Comparison of ENCODE assay signal across 8 cellular contexts in the genomic region with DNA sequence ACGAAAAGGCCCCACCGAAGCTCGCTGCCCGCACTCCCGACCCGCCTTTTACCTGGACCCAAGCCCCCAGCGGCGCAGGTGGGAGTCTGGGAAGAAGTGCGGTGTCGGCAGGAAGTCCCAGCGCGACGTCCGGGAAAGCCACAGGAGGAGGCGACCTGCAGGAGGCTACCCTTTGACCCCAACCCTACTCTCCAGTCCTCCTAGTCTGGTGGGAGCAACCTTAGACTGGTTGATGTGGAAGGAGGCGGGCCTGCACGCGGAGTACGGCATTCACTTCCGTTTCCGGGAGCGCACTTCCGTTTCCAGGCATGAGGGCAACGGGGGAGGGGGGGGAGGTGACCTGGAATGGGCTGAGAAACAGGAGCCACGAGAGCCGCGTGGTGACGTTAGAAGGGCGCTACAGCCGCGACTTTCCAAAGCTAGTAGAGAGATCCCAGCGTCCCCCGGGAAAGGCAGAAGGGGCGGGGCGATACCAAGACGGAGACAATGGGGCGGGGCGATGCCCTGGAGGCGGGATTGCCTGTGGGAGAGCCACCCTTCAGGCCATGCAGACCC. TPM values are rescaled to one million over a fixed set of nuclear protein-coding genes. Genes with fewer than 3 reads are reported as not detected.
A peak's percentile ranks its signal among the peaks of the same experiment; 100 is the strongest.
DNase-seq lines count a peak whose midpoint lies in the region; ATAC-seq and TF ChIP-seq lines count a peak whose summit lies in the region.

No MANE protein-coding gene starts in this region.

- peaks cover 0 to 7% of the 10 kb centered on the region in 2 donors for H3K4me1 ChIP-seq in thyroid gland

- H3K4me1 Mint-ChIP-seq in CD14-positive monocyte, result peaks cover 13% of the 10 kb centered on the region
- H3K4me1 Mint-ChIP-seq in type B pancreatic cell (ENCODE audit: unreplicated experiment), result no peaks in the 10 kb centered on the region

- H3K36me3 ChIP-seq in thyroid gland, result no peaks in the 10 kb centered on the region

- H3K27ac Mint-ChIP-seq in CD14-positive monocyte (peak overlapping the region in 1 of 7 donors; percentile 50), type B pancreatic cell (no peak overlapping the region)

- no peak for DNase-seq in CD14-positive monocyte (ENCODE audit: low spot score)
- DNase-seq in NCI-H146 (lab: John Stamatoyannopoulos, UW), result peak; percentile 79
- peak; percentile 73 for DNase-seq in activated CD8-positive, alpha-beta memory T cell treated with anti-CD3 and anti-CD28 coated beads for 24 hours
- DNase-seq in occipital lobe (lab: John Stamatoyannopoulos, UW), result peak; percentile 10
- peak; percentile 77 to 78 for DNase-seq in thyroid gland
- DNase-seq in type B pancreatic cell (ENCODE audit: extremely low spot score, unreplicated experiment), result no peak

- no peak overlapping the region for H3K27ac ChIP-seq in thyroid gland

- peak overlapping the region in 2 of 3 donors; percentile 46 to 48 for H3K4me3 ChIP-seq in thyroid gland (replicated peaks in 1 of 3)

- H3K4me3 Mint-ChIP-seq in CD14-positive monocyte (peak overlapping the region; percentile 69 to 78), type B pancreatic cell (no peak overlapping the region)

- H3K36me3 Mint-ChIP-seq in CD14-positive monocyte (peaks cover 2 to 12% of the 10 kb centered on the region in 2 donors), type B pancreatic cell (peaks cover 14% of the 10 kb centered on the region)

- TF ChIP-seq CTCF in CD14-positive monocyte (IDR thresholded peaks at IDR 0.05) (no peak), thyroid gland (IDR thresholded peaks at IDR 0.05) (no peak), type B pancreatic cell (conservative IDR thresholded peaks at IDR 0.05) (no peak)

- peaks cover 45 to 91% (median 83%) of the 10 kb centered on the region in 7 donors for H3K9me3 Mint-ChIP-seq in CD14-positive monocyte
- peaks cover 23% of the 10 kb centered on the region for H3K9me3 Mint-ChIP-seq in type B pancreatic cell

- ATAC-seq in esophagus mucosa (peak; percentile 74), GM19023 (IDR thresholded peaks at IDR 0.05; ENCODE audit: unreplicated experiment) (no peak)

- WGBS in thyroid gland, 2 donors, result 2 to 3% methylated on average over 14 to 39 of the region's 39 CpGs

- no peak for TF ChIP-seq POLR2A in thyroid gland (IDR thresholded peaks at IDR 0.05)

- H3K27me3 ChIP-seq in thyroid gland, result no peaks in the 10 kb centered on the region

- intact Hi-C loops in CD14-positive monocyte (cut with micrococcal nuclease) (no loop called here), thyroid gland (cut with DNase I) (no loop called here)

- H3K27me3 Mint-ChIP-seq in CD14-positive monocyte (ENCODE audit: low read depth in 3 of 3), result peaks cover 10 to 14% (median 11%) of the 10 kb centered on the region in 3 donors
- H3K27me3 Mint-ChIP-seq in type B pancreatic cell, result no peaks in the 10 kb centered on the region

- no peaks in the 10 kb centered on the region for H3K9me3 ChIP-seq in thyroid gland

RNA-seq across cellular contexts. Expression of gene ZNF266, which starts 28.5 kb away (rescaled TPM):
- 1 to 10 TPM; 5.1 to 8.5 TPM for polyA plus RNA-seq in CD14-positive monocyte
- 11.8 TPM for total RNA-seq in esophagus mucosa
- total RNA-seq in occipital lobe, result 15.4 TPM
- 10 to 100 TPM; 29.6 to 42.2 (median 34.8) TPM for total RNA-seq in thyroid gland
- total RNA-seq in type B pancreatic cell (ENCODE audit: low replicate concordance), result 38.3 and 40.1 TPM in 2 replicates

RNA-seq across cellular contexts. Expression of gene ZNF177, which starts 44.1 kb away (rescaled TPM):
- under 1 TPM in 1 of 2 donors, not detected in 1; 0.22 TPM for polyA plus RNA-seq in CD14-positive monocyte
- total RNA-seq in esophagus mucosa (0.20 TPM), occipital lobe (11.9 TPM), thyroid gland (1 to 10 TPM in 3 of 4 donors, under 1 TPM in 1; 0.68 to 5.2 (median 4.4) TPM), type B pancreatic cell (ENCODE audit: low replicate concordance) (4.1 and 10.6 TPM in 2 replicates)

Comparison
In these comparisons a context has a peak if more than half of its experiments do, and no peak if none do; other contexts are left out.
1. DNase-seq: peak in NCI-H146 (single experiment), activated CD8-positive, alpha-beta memory T cell treated with anti-CD3 and anti-CD28 coated beads for 24 hours (single experiment), occipital lobe (single experiment) and thyroid gland (2 of 2); none in CD14-positive monocyte (single experiment) and type B pancreatic cell (single experiment).